11 cellular contexts compared by ENCODE assay signal in the genomic region with DNA sequence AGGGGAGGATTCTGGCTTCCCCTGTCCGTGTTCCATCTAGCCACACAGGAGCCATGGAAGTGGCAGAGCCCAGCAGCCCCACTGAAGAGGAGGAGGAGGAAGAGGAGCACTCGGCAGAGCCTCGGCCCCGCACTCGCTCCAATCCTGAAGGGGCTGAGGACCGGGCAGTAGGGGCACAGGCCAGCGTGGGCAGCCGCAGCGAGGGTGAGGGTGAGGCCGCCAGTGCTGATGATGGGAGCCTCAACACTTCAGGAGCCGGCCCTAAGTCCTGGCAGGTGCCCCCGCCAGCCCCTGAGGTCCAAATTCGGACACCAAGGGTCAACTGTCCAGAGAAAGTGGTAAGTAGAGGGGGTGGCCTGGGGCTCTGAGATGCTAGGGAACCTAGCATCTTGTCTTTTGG. TPM values are rescaled to one million over a fixed set of nuclear protein-coding genes. Genes with fewer than 3 reads are reported as not detected.
DNase-seq lines count a peak whose midpoint lies in the region; ATAC-seq and TF ChIP-seq lines count a peak whose summit lies in the region.
"Had no signal": no experiment of that assay in that cellular context is flagged by ENCODE, and none has a peak within 500 bp of the region (broad histone marks: within the 10 kb centered on the region; RNA-seq: fewer than 3 reads in every experiment).

No MANE protein-coding gene starts in this region.

- no peak overlapping the region for H3K27ac ChIP-seq in CD4-positive, alpha-beta memory T cell (ENCODE audit: low read depth, low read length)
- H3K27ac ChIP-seq in naive thymus-derived CD4-positive, alpha-beta T cell (ENCODE audit: low read depth, low read length): no peak overlapping the region
- no peak overlapping the region for H3K27ac ChIP-seq in gastroesophageal sphincter

- no peaks in the 10 kb centered on the region for H3K9me3 Mint-ChIP-seq in CD4-positive, alpha-beta memory T cell
- peaks cover 4% of the 10 kb centered on the region; the same call in 1 of the 2 replicates for H3K9me3 Mint-ChIP-seq in HFFc6
- no peaks in the 10 kb centered on the region for H3K9me3 Mint-ChIP-seq in activated T-helper 17 cell treated with anti-CD3 and anti-CD28 coated beads, Interleukin-2, amount 50 U/mL, for 72 hours
- H3K9me3 Mint-ChIP-seq in naive thymus-derived CD4-positive, alpha-beta T cell: peaks cover 0 to 4% (median 0%) of the 10 kb centered on the region in 11 donors

- no peak for DNase-seq in CD4-positive, alpha-beta memory T cell
- no peak for DNase-seq in HFFc6
- DNase-seq in naive thymus-derived CD4-positive, alpha-beta T cell: no peak
- DNase-seq in NCI-H524 (lab: John Stamatoyannopoulos, UW): no peak
- DNase-seq in NCI-H187 (lab: John Stamatoyannopoulos, UW): no peak
- no peak for DNase-seq in 8988T
- DNase-seq: NCI-H524 treated with DMSO at 0.1 percent for 48 hours had no signal

- H3K27ac Mint-ChIP-seq in CD4-positive, alpha-beta memory T cell: no peak overlapping the region
- peak overlapping the region; percentile 91 for H3K27ac Mint-ChIP-seq in HFFc6
- H3K27ac Mint-ChIP-seq in activated T-helper 17 cell treated with anti-CD3 and anti-CD28 coated beads, Interleukin-2, amount 50 U/mL, for 72 hours: no peak overlapping the region
- H3K27ac Mint-ChIP-seq in naive thymus-derived CD4-positive, alpha-beta T cell: no peak overlapping the region

- CTCF ChIA-PET in CD4-positive, alpha-beta memory T cell (lab: Charles Lee; ENCODE audit: partially characterized antibody): interaction anchor here (6.0 kb wide), 1 partner anchor 14 kb away, joined by 47 read pairs; a partner anchor contains a TSS
- CTCF ChIA-PET in naive thymus-derived CD4-positive, alpha-beta T cell (lab: Charles Lee): interaction anchor here (1.6 kb wide), 1 partner anchor 9 kb away, joined by 5 read pairs; no protein-coding TSS in a partner anchor

- H3K27me3 ChIP-seq in CD4-positive, alpha-beta memory T cell (ENCODE audit: insufficient read depth, low read length): no peaks in the 10 kb centered on the region
- H3K27me3 ChIP-seq in naive thymus-derived CD4-positive, alpha-beta T cell (ENCODE audit: control insufficient read depth in 2 of 2, insufficient read depth in 2 of 2, low read length in 2 of 2): no peaks in the 10 kb centered on the region
- H3K27me3 ChIP-seq in gastroesophageal sphincter: no peaks in the 10 kb centered on the region

- H3K4me3 ChIP-seq in CD4-positive, alpha-beta memory T cell (ENCODE audit: low read length in 2 of 2): no peak overlapping the region
- no peak overlapping the region for H3K4me3 ChIP-seq in naive thymus-derived CD4-positive, alpha-beta T cell (ENCODE audit: low read length)
- no peak overlapping the region for H3K4me3 ChIP-seq in gastroesophageal sphincter

- POLR2A ChIA-PET in CD4-positive, alpha-beta memory T cell (lab: Charles Lee; ENCODE audit: partially characterized antibody): interaction anchor here (1.5 to 2.7 kb wide), 2 partner anchors 13 to 143 kb away, joined by 5 to 11 read pairs; a partner anchor contains a TSS
- POLR2A ChIA-PET in naive thymus-derived CD4-positive, alpha-beta T cell (lab: Charles Lee): interaction anchor here (0.5 to 2.9 kb wide), 3 partner anchors 53 to 179 kb away, joined by 3 to 15 read pairs (median 4); a partner anchor contains a TSS

- WGBS in gastroesophageal sphincter (ENCODE audit: low coverage in 1 of 2), 2 donors: 80 to 83% methylated on average over 1 to 2 of the region's 13 CpGs

- intact Hi-C loops in CD4-positive, alpha-beta memory T cell (cut with micrococcal nuclease): loop anchor here (5.0 kb wide), 1 partner anchor 41 kb away; a partner anchor contains a TSS
- intact Hi-C loops in naive thymus-derived CD4-positive, alpha-beta T cell (cut with micrococcal nuclease): no loop called here

- peak overlapping the region in 6 of 8 donors; percentile 42 to 89 (median 51) for H3K4me3 Mint-ChIP-seq in CD4-positive, alpha-beta memory T cell
- H3K4me3 Mint-ChIP-seq in HFFc6: peak overlapping the region; percentile 96
- peak overlapping the region; percentile 90 for H3K4me3 Mint-ChIP-seq in activated T-helper 17 cell treated with anti-CD3 and anti-CD28 coated beads, Interleukin-2, amount 50 U/mL, for 72 hours
- H3K4me3 Mint-ChIP-seq in naive thymus-derived CD4-positive, alpha-beta T cell: peak overlapping the region; percentile 27 to 90 (median 74)

- peaks cover 17% of the 10 kb centered on the region for H3K36me3 ChIP-seq in CD4-positive, alpha-beta memory T cell (ENCODE audit: insufficient read depth, low read length)
- peaks cover 0 to 35% (median 6%) of the 10 kb centered on the region in 3 experiments for H3K36me3 ChIP-seq in naive thymus-derived CD4-positive, alpha-beta T cell (ENCODE audit: control insufficient read depth in 2 of 3, insufficient read depth in 3 of 3, low read length in 3 of 3)
- H3K36me3 ChIP-seq in gastroesophageal sphincter: peaks cover 0 to 52% of the 10 kb centered on the region in 2 donors

- peaks cover 9 to 29% of the 10 kb centered on the region in 2 donors for H3K36me3 Mint-ChIP-seq in CD4-positive, alpha-beta memory T cell
- peaks cover 12% of the 10 kb centered on the region for H3K36me3 Mint-ChIP-seq in HFFc6 (ENCODE audit: low read depth)
- H3K36me3 Mint-ChIP-seq in activated T-helper 17 cell treated with anti-CD3 and anti-CD28 coated beads, Interleukin-2, amount 50 U/mL, for 72 hours (ENCODE audit: low read depth): peaks cover 55% of the 10 kb centered on the region
- peaks cover 0 to 7% (median 4%) of the 10 kb centered on the region in 5 donors for H3K36me3 Mint-ChIP-seq in naive thymus-derived CD4-positive, alpha-beta T cell

- peaks cover 1 to 2% of the 10 kb centered on the region in 2 donors for H3K27me3 Mint-ChIP-seq in CD4-positive, alpha-beta memory T cell
- H3K27me3 Mint-ChIP-seq in HFFc6 (ENCODE audit: insufficient read depth): peaks cover 4% of the 10 kb centered on the region
- no peaks in the 10 kb centered on the region for H3K27me3 Mint-ChIP-seq in activated T-helper 17 cell treated with anti-CD3 and anti-CD28 coated beads, Interleukin-2, amount 50 U/mL, for 72 hours
- peaks cover 0 to 2% (median 0%) of the 10 kb centered on the region in 5 donors for H3K27me3 Mint-ChIP-seq in naive thymus-derived CD4-positive, alpha-beta T cell

- ATAC-seq in activated T-helper 17 cell treated with anti-CD3 and anti-CD28 coated beads, Interleukin-2, amount 50 U/mL, for 72 hours (replicated peaks): no peak
- no peak for ATAC-seq in naive thymus-derived CD4-positive, alpha-beta T cell
- no peak for ATAC-seq in gastroesophageal sphincter

- peaks cover 12 to 30% (median 21%) of the 10 kb centered on the region in 4 donors for H3K4me1 Mint-ChIP-seq in CD4-positive, alpha-beta memory T cell
- H3K4me1 Mint-ChIP-seq in HFFc6 (ENCODE audit: low read depth): peaks cover 15% of the 10 kb centered on the region
- H3K4me1 Mint-ChIP-seq in activated T-helper 17 cell treated with anti-CD3 and anti-CD28 coated beads, Interleukin-2, amount 50 U/mL, for 72 hours: no peaks in the 10 kb centered on the region
- peaks cover 8 to 30% (median 22%) of the 10 kb centered on the region in 7 donors for H3K4me1 Mint-ChIP-seq in naive thymus-derived CD4-positive, alpha-beta T cell

- TF ChIP-seq CTCF in HFFc6 (IDR thresholded peaks at IDR 0.05) (no peak), gastroesophageal sphincter (IDR thresholded peaks at IDR 0.05) (no peak)

- H3K9me3 ChIP-seq in CD4-positive, alpha-beta memory T cell (ENCODE audit: control insufficient read depth in 1 of 2, low read length in 2 of 2): no peaks in the 10 kb centered on the region
- no peaks in the 10 kb centered on the region for H3K9me3 ChIP-seq in naive thymus-derived CD4-positive, alpha-beta T cell (ENCODE audit: control insufficient read depth in 2 of 3, low read length in 3 of 3)
- no peaks in the 10 kb centered on the region for H3K9me3 ChIP-seq in gastroesophageal sphincter

- TF ChIP-seq EP300 in gastroesophageal sphincter (IDR thresholded peaks at IDR 0.05): no peak

- no peak for TF ChIP-seq POLR2A in gastroesophageal sphincter (IDR thresholded peaks at IDR 0.05)

- peaks cover 26% of the 10 kb centered on the region for H3K4me1 ChIP-seq in CD4-positive, alpha-beta memory T cell (ENCODE audit: insufficient read depth, low read length)
- H3K4me1 ChIP-seq in naive thymus-derived CD4-positive, alpha-beta T cell (ENCODE audit: control insufficient read depth in 2 of 2, insufficient read depth in 2 of 2, low read length in 2 of 2): peaks cover 6 to 18% of the 10 kb centered on the region in 2 donors
- H3K4me1 ChIP-seq in gastroesophageal sphincter: peaks cover 3 to 15% (median 8%) of the 10 kb centered on the region in 3 donors

RNA-seq across cellular contexts. Expression of a gene that starts 1.5 kb away (rescaled TPM):
- 100 to 1,000 TPM; 101 to 112 TPM for total RNA-seq in CD4-positive, alpha-beta memory T cell
- polyA plus RNA-seq in CD4-positive, alpha-beta memory T cell: 100 to 1,000 TPM in 1 of 2 donors, 10 to 100 TPM in 1; 92.0 to 171 TPM
- 100 to 1,000 TPM; 105 to 128 (median 120) TPM for total RNA-seq in HFFc6 (2021; fragmentation: NEBNext Ultra II Directional; extraction: Animal tissue kit (Norgen Biotek cat#: 25700))
- total RNA-seq in activated T-helper 17 cell treated with anti-CD3 and anti-CD28 coated beads, Interleukin-2, amount 50 U/mL, for 72 hours: 100 to 1,000 TPM in 1 of 2 donors, 10 to 100 TPM in 1; 73.4 to 115 TPM
- 100 to 1,000 TPM in 2 of 5 experiments, 10 to 100 TPM in 3; 72.4 to 111 (median 95.6) TPM for total RNA-seq in naive thymus-derived CD4-positive, alpha-beta T cell
- polyA plus RNA-seq in naive thymus-derived CD4-positive, alpha-beta T cell: 100 to 1,000 TPM in 1 of 2 donors, 10 to 100 TPM in 1; 94.9 to 110 TPM
- 10 to 100 TPM; 62.6 to 91.8 (median 81.9) TPM for total RNA-seq in gastroesophageal sphincter

RNA-seq across cellular contexts. Expression of a gene that starts 4.2 kb away (rescaled TPM):
- total RNA-seq in CD4-positive, alpha-beta memory T cell: under 1 TPM in 1 of 2 experiments, not detected in 1; 0.33 TPM
- under 1 TPM in 1 of 2 donors, not detected in 1; 0.10 TPM for polyA plus RNA-seq in CD4-positive, alpha-beta memory T cell
- not detected for total RNA-seq in HFFc6 (2021; fragmentation: NEBNext Ultra II Directional; extraction: Animal tissue kit (Norgen Biotek cat#: 25700))
- under 1 TPM; 0.26 to 0.48 TPM for total RNA-seq in activated T-helper 17 cell treated with anti-CD3 and anti-CD28 coated beads, Interleukin-2, amount 50 U/mL, for 72 hours
- total RNA-seq in naive thymus-derived CD4-positive, alpha-beta T cell: 1 to 10 TPM in 1 of 5 experiments, under 1 TPM in 4; 0.22 to 1.2 (median 0.36) TPM
- under 1 TPM in 1 of 2 donors, not detected in 1; 0.61 TPM for polyA plus RNA-seq in naive thymus-derived CD4-positive, alpha-beta T cell
- 1 to 10 TPM; 4.6 to 9.6 (median 5.1) TPM for total RNA-seq in gastroesophageal sphincter
- total RNA-seq: chondrocyte, fibroblast of lung had no signal
- polyA plus RNA-seq: fibroblast of lung had no signal

RNA-seq across cellular contexts. Expression of a gene that starts 12.9 kb away (rescaled TPM):
- 1 to 10 TPM; 2.8 to 5.1 TPM for total RNA-seq in CD4-positive, alpha-beta memory T cell
- under 1 TPM; 0.41 to 0.80 TPM for polyA plus RNA-seq in CD4-positive, alpha-beta memory T cell
- total RNA-seq in HFFc6 (2021; fragmentation: NEBNext Ultra II Directional; extraction: Animal tissue kit (Norgen Biotek cat#: 25700)): under 1 TPM; 0.28 to 0.57 (median 0.43) TPM
- 10 to 100 TPM in 1 of 2 donors, 1 to 10 TPM in 1; 4.4 to 11.6 TPM for total RNA-seq in activated T-helper 17 cell treated with anti-CD3 and anti-CD28 coated beads, Interleukin-2, amount 50 U/mL, for 72 hours
- total RNA-seq in naive thymus-derived CD4-positive, alpha-beta T cell: 1 to 10 TPM; 2.3 to 5.5 (median 3.4) TPM
- under 1 TPM in 1 of 2 donors, not detected in 1; 0.29 TPM for polyA plus RNA-seq in naive thymus-derived CD4-positive, alpha-beta T cell
- under 1 TPM in 2 of 4 donors, not detected in 2; 0.39 to 0.81 TPM for total RNA-seq in gastroesophageal sphincter

RNA-seq across cellular contexts. Expression of a gene that starts 23.0 kb away (rescaled TPM):
- 1 to 10 TPM; 7.1 TPM for total RNA-seq in CD4-positive, alpha-beta memory T cell
- polyA plus RNA-seq in CD4-positive, alpha-beta memory T cell: 1 to 10 TPM; 1.2 to 2.3 TPM
- 10 to 100 TPM; 46.1 to 61.9 (median 49.3) TPM for total RNA-seq in HFFc6 (2021; fragmentation: NEBNext Ultra II Directional; extraction: Animal tissue kit (Norgen Biotek cat#: 25700))
- total RNA-seq in activated T-helper 17 cell treated with anti-CD3 and anti-CD28 coated beads, Interleukin-2, amount 50 U/mL, for 72 hours: 1 to 10 TPM; 6.8 to 9.2 TPM
- 1 to 10 TPM; 2.2 to 7.8 (median 7.0) TPM for total RNA-seq in naive thymus-derived CD4-positive, alpha-beta T cell
- 1 to 10 TPM; 1.4 to 1.8 TPM for polyA plus RNA-seq in naive thymus-derived CD4-positive, alpha-beta T cell
- total RNA-seq in gastroesophageal sphincter: 10 to 100 TPM; 33.9 to 71.9 (median 60.2) TPM

RNA-seq across cellular contexts. Expression of a gene that starts 34.5 kb away (rescaled TPM):
- 10 to 100 TPM in 1 of 2 experiments, 1 to 10 TPM in 1; 9.3 to 10.1 TPM for total RNA-seq in CD4-positive, alpha-beta memory T cell
- 1 to 10 TPM; 6.0 to 7.9 TPM for polyA plus RNA-seq in CD4-positive, alpha-beta memory T cell
- 1 to 10 TPM; 6.7 to 9.9 (median 8.9) TPM for total RNA-seq in HFFc6 (2021; fragmentation: NEBNext Ultra II Directional; extraction: Animal tissue kit (Norgen Biotek cat#: 25700))
- 1 to 10 TPM; 8.0 to 8.5 TPM for total RNA-seq in activated T-helper 17 cell treated with anti-CD3 and anti-CD28 coated beads, Interleukin-2, amount 50 U/mL, for 72 hours
- total RNA-seq in naive thymus-derived CD4-positive, alpha-beta T cell: 10 to 100 TPM in 2 of 5 experiments, 1 to 10 TPM in 3; 7.0 to 12.3 (median 9.5) TPM
- polyA plus RNA-seq in naive thymus-derived CD4-positive, alpha-beta T cell: 10 to 100 TPM in 1 of 2 donors, 1 to 10 TPM in 1; 7.5 to 12.4 TPM
- 10 to 100 TPM; 13.2 to 34.4 (median 24.3) TPM for total RNA-seq in gastroesophageal sphincter
